ENCODE assay signal across 16 cellular contexts in the genomic region with DNA sequence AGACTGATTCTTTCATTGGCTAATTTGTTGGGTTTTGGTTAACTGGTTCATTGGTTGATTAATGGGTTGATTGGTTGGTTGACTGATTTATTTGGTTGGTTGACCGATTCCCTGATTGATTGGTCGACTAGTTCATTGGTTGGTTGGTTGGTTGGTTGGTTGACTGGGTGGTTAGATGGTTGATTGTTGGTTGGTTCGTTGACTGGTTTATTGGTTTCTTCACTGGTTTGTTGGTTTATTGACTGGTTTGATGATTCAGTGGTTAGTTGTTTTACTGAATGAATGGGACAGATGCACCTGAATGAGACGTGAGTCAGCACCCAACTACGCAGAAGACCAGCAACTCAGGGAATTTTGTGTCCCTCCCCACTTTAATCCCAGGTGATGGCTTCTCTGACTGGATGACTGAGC. TPM values are rescaled to one million over a fixed set of nuclear protein-coding genes. Genes with fewer than 3 reads are reported as not detected.
A peak's percentile ranks its signal among the peaks of the same experiment; 100 is the strongest.
DNase-seq lines count a peak whose midpoint lies in the region; ATAC-seq lines count a peak whose summit lies in the region.
"Had no signal": no experiment of that assay in that cellular context is flagged by ENCODE, and none has a peak within 500 bp of the region (broad histone marks: within the 10 kb centered on the region; RNA-seq: fewer than 3 reads in every experiment).

No MANE protein-coding gene starts in this region.

- H3K9ac ChIP-seq in adipocyte (ENCODE audit: low read length) = no peak overlapping the region

- in situ Hi-C loops in Caki2 (cut with HindIII; ENCODE audit: low pct_unique_long_range_greater_than_20kb, low sequenced_read_pairs) = no loop called here

- peaks cover 0 to 6% (median 4%) of the 10 kb centered on the region in 3 donors for H3K36me3 Mint-ChIP-seq in naive thymus-derived CD8-positive, alpha-beta T cell

- H3K4me1 ChIP-seq in adipocyte (ENCODE audit: control insufficient read depth, insufficient read depth, low read length) = peaks cover 12% of the 10 kb centered on the region

- no peaks in the 10 kb centered on the region for H3K9me3 ChIP-seq in adipocyte (ENCODE audit: control insufficient read depth, low read length)
- H3K9me3 ChIP-seq: stomach had no signal

- H3K4me3 Mint-ChIP-seq in naive thymus-derived CD8-positive, alpha-beta T cell = peak overlapping the region; percentile 16 to 96 (median 46)

- H3K27me3 ChIP-seq in adipocyte (replicated peaks; ENCODE audit: control insufficient read depth, insufficient read depth, low read length) = no peaks in the 10 kb centered on the region
- H3K27me3 ChIP-seq: stomach had no signal

- peaks cover 40 to 67% (median 62%) of the 10 kb centered on the region in 4 donors for H3K4me1 Mint-ChIP-seq in naive thymus-derived CD8-positive, alpha-beta T cell

- ATAC-seq in naive thymus-derived CD8-positive, alpha-beta T cell = no peak
- ATAC-seq in HG03439 (IDR thresholded peaks at IDR 0.05; ENCODE audit: unreplicated experiment) (no peak), HG02885 (IDR thresholded peaks at IDR 0.05; ENCODE audit: poor library complexity, unreplicated experiment) (no peak)

- peak overlapping the region in 4 of 10 donors; percentile 18 to 48 (median 32) for H3K27ac Mint-ChIP-seq in naive thymus-derived CD8-positive, alpha-beta T cell

- H3K36me3 ChIP-seq in adipocyte (ENCODE audit: control insufficient read depth, insufficient read depth, low read length, severe bottlenecking) = peaks cover 28% of the 10 kb centered on the region

- DNase-seq in Caki2 (ENCODE audit: low read depth) (peak; percentile 96), HPDE6-E6E7 (ENCODE audit: extremely low spot score) (peak; percentile 90), adipocyte (ENCODE audit: low read depth) (no peak), mesenteric fat pad (ENCODE audit: low spot score) (no peak)
- no peak for DNase-seq in naive thymus-derived CD8-positive, alpha-beta T cell
- DNase-seq: activated CD8-positive, alpha-beta memory T cell treated with anti-CD3 and anti-CD28 coated beads for 24 hours; amniotic stem cell; dermis blood vessel endothelial cell; NCI-H1105 treated with DMSO at 0.1 percent for 48 hours; NCI-H510A; nucleus accumbens; stomach had no signal

- peak overlapping the region; percentile 97 for H3K4me3 ChIP-seq in adipocyte (ENCODE audit: low read length)
- H3K4me3 ChIP-seq: stomach had no signal

- peaks cover 0 to 9% (median 0%) of the 10 kb centered on the region in 9 donors for H3K9me3 Mint-ChIP-seq in naive thymus-derived CD8-positive, alpha-beta T cell

- POLR2A ChIA-PET in naive thymus-derived CD8-positive, alpha-beta T cell (lab: Charles Lee) = no interaction called here

- H3K27me3 Mint-ChIP-seq in naive thymus-derived CD8-positive, alpha-beta T cell = peaks cover 0 to 5% (median 0%) of the 10 kb centered on the region in 5 donors

RNA-seq across cellular contexts. Expression of a gene that starts 2.7 kb away (rescaled TPM):
- 96.7 and 102 TPM in 2 replicates for total RNA-seq in Caki2 (2014; rRNA removed; shearing (Covaris generic); ENCODE audit: low replicate concordance)
- total RNA-seq in naive thymus-derived CD8-positive, alpha-beta T cell = 10 to 100 TPM; 53.9 to 61.4 TPM
- polyA plus RNA-seq in naive thymus-derived CD8-positive, alpha-beta T cell = 10 to 100 TPM; 38.5 to 54.5 (median 49.1) TPM
- total RNA-seq in mesenteric fat pad = 34.5 TPM

RNA-seq across cellular contexts. Expression of a gene that starts 3.0 kb away (rescaled TPM):
- total RNA-seq in Caki2 (2014; rRNA removed; shearing (Covaris generic); ENCODE audit: low replicate concordance) = 9.6 TPM in 2 replicates
- 1 to 10 TPM; 8.4 to 9.2 TPM for total RNA-seq in naive thymus-derived CD8-positive, alpha-beta T cell
- under 1 TPM; 0.71 to 0.97 (median 0.84) TPM for polyA plus RNA-seq in naive thymus-derived CD8-positive, alpha-beta T cell
- 46.1 TPM for total RNA-seq in mesenteric fat pad

RNA-seq across cellular contexts. Expression of a gene that starts 28.9 kb away (rescaled TPM):
- not detected in 2 replicates for total RNA-seq in Caki2 (2014; rRNA removed; shearing (Covaris generic); ENCODE audit: low replicate concordance)
- not detected for total RNA-seq in naive thymus-derived CD8-positive, alpha-beta T cell
- polyA plus RNA-seq in naive thymus-derived CD8-positive, alpha-beta T cell = not detected
- 3.0 TPM for total RNA-seq in mesenteric fat pad
- total RNA-seq: dermis blood vessel endothelial cell, G401 had no signal
- polyA plus RNA-seq: IgD-negative memory B cell had no signal

RNA-seq across cellular contexts. Expression of a gene that starts 35.4 kb away (rescaled TPM):
- 8.9 and 9.5 TPM in 2 replicates for total RNA-seq in Caki2 (2014; rRNA removed; shearing (Covaris generic); ENCODE audit: low replicate concordance)
- 1 to 10 TPM in 1 of 2 experiments, under 1 TPM in 1; 0.85 to 1.1 TPM for total RNA-seq in naive thymus-derived CD8-positive, alpha-beta T cell
- polyA plus RNA-seq in naive thymus-derived CD8-positive, alpha-beta T cell = under 1 TPM; 0.24 to 0.26 (median 0.25) TPM
- 2.3 TPM for total RNA-seq in mesenteric fat pad

RNA-seq across cellular contexts. Expression of a gene that starts 54.5 kb away (rescaled TPM):
- 7.1 and 7.8 TPM in 2 replicates for total RNA-seq in Caki2 (2014; rRNA removed; shearing (Covaris generic); ENCODE audit: low replicate concordance)
- total RNA-seq in naive thymus-derived CD8-positive, alpha-beta T cell = 10 to 100 TPM; 92.7 to 94.0 TPM
- polyA plus RNA-seq in naive thymus-derived CD8-positive, alpha-beta T cell = 10 to 100 TPM in 2 of 3 donors, 1 to 10 TPM in 1; 8.1 to 17.7 (median 11.3) TPM
- 39.9 TPM for total RNA-seq in mesenteric fat pad

Comparison
In these comparisons a context has a peak if more than half of its experiments do, and no peak if none do; other contexts are left out.
1. DNase-seq: peak in Caki2 (single experiment) and HPDE6-E6E7 (single experiment); none in adipocyte (single experiment), naive thymus-derived CD8-positive, alpha-beta T cell (0 of 10) and mesenteric fat pad (single experiment).